In genomic region chr11:66694732-66695207, GRCh38 we compare ENCODE assay signal across 8 cellular contexts. TPM values are rescaled to one million over a fixed set of nuclear protein-coding genes. Genes with fewer than 3 reads are reported as not detected.
DNase-seq lines count a peak whose midpoint lies in the region; ATAC-seq, FAIRE-seq and TF ChIP-seq lines count a peak whose summit lies in the region.

No MANE protein-coding gene starts in this region.

- TF ChIP-seq RAD21 in A549 (conservative IDR thresholded peaks at IDR 0.05 in 1 of 2, IDR thresholded peaks at IDR 0.05 in 1 of 2) = peak; percentile 96 to 97

- no peak for TF ChIP-seq EP300 in A549 (IDR thresholded peaks at IDR 0.05)

- TF ChIP-seq CTCF in A549 (IDR thresholded peaks at IDR 0.05) = peak; percentile 99
- peak; percentile 90 for TF ChIP-seq CTCF in upper lobe of right lung (IDR thresholded peaks at IDR 0.05)

- WGBS in A549 (ENCODE audit: missing lambda C conversion rate) = 14% methylated on average over 6 of the region's 6 CpGs

- peak overlapping the region in 1 of 2 donors; percentile 12 for H3K27ac Mint-ChIP-seq in activated naive CD4-positive, alpha-beta T cell treated with anti-CD3 and anti-CD28 coated beads, Interleukin-2, amount 50 U/mL, for 72 hours

- H3K36me3 Mint-ChIP-seq in activated naive CD4-positive, alpha-beta T cell treated with anti-CD3 and anti-CD28 coated beads, Interleukin-2, amount 50 U/mL, for 72 hours = no peaks in the 10 kb centered on the region

- H3K4me1 ChIP-seq in A549 = peaks cover 5% of the 10 kb centered on the region; the same call in 1 of the 3 replicates
- no peaks in the 10 kb centered on the region for H3K4me1 ChIP-seq in upper lobe of right lung

- intact Hi-C loops in head of caudate nucleus (cut with DNase I) (loop anchor here (5.0 kb wide), 1 partner anchor 138 kb away; no protein-coding TSS in a partner anchor), upper lobe of right lung (cut with DNase I) (loop anchor here (5.0 kb wide), 1 partner anchor 138 kb away; no protein-coding TSS in a partner anchor)

- H3K27ac ChIP-seq in A549 (peak overlapping the region; percentile 36 to 69; a peak in 3 of 6 replicates), upper lobe of right lung (no peak overlapping the region)

- no peaks in the 10 kb centered on the region for H3K9me3 Mint-ChIP-seq in activated naive CD4-positive, alpha-beta T cell treated with anti-CD3 and anti-CD28 coated beads, Interleukin-2, amount 50 U/mL, for 72 hours

- no peaks in the 10 kb centered on the region for H3K36me3 ChIP-seq in upper lobe of right lung

- TF ChIP-seq POLR2A in A549 (IDR thresholded peaks at IDR 0.05; ENCODE audit: low read length) = no peak

- H3K27me3 ChIP-seq in upper lobe of right lung = no peaks in the 10 kb centered on the region

- POLR2A ChIA-PET in A549 (lab: Yijun Ruan, JAX) = interaction anchor here (0.6 kb wide), 1 partner anchor 28 kb away, joined by 6 read pairs; no protein-coding TSS in a partner anchor

- peak; percentile 96 to 99 for ATAC-seq in A549
- peak; percentile 90 to 96 for ATAC-seq in activated naive CD4-positive, alpha-beta T cell treated with anti-CD3 and anti-CD28 coated beads, Interleukin-2, amount 50 U/mL, for 72 hours
- ATAC-seq in upper lobe of right lung = peak; percentile 96

- H3K4me3 ChIP-seq in A549 (no peak overlapping the region), upper lobe of right lung (no peak overlapping the region)

- peaks cover 2% of the 10 kb centered on the region; the same call in 1 of the 3 replicates for H3K9me3 ChIP-seq in A549
- no peaks in the 10 kb centered on the region for H3K9me3 ChIP-seq in upper lobe of right lung

- CTCF ChIA-PET in A549 (lab: Yijun Ruan, JAX) = interaction anchor here (0.6 to 14.2 kb wide), 46 partner anchors 8 to 546 kb away, joined by 3 to 194 read pairs (median 4); partner anchors contain the start of gene RBM4B

- FAIRE-seq in A549 (lab: Jason Lieb, UNC) (peak; percentile 93), GM19239 (lab: Jason Lieb, UNC) (peak; percentile 91)

- DNase-seq in A549 (ENCODE audit: low read depth in 1 of 2, low spot score in 1 of 2) (peak; percentile 93 to 98), GM19239 (ENCODE audit: insufficient read length, low spot score) (peak; percentile 94), NCI-H1417 (lab: John Stamatoyannopoulos, UW) (peak; percentile 82 to 97 (median 87)), SKM-1 (lab: John Stamatoyannopoulos, UW; ENCODE audit: unreplicated experiment) (peak; percentile 78), head of caudate nucleus (peak; percentile 70 to 93 (median 86)), pons (ENCODE audit: low spot score) (peak; percentile 82), upper lobe of right lung (peak; percentile 91)
- peak; percentile 82 to 89 for DNase-seq in activated naive CD4-positive, alpha-beta T cell treated with anti-CD3 and anti-CD28 coated beads, Interleukin-2, amount 50 U/mL, for 72 hours (ENCODE audit: low spot score in 2 of 2)

- no peak overlapping the region for H3K4me2 ChIP-seq in A549

TF ChIP-seq in A549, 52 proteins besides CTCF, POLR2A, EP300 and RAD21:
- TF ChIP-seq NR3C1 (IDR thresholded peaks at IDR 0.05) (no peak), NFE2L2 (conservative IDR thresholded peaks at IDR 0.05; ENCODE audit: low read length) (no peak), SREBF2 (IDR thresholded peaks at IDR 0.05) (no peak), CHD4 (IDR thresholded peaks at IDR 0.05; ENCODE audit: borderline replicate concordance) (no peak), MAFK (IDR thresholded peaks at IDR 0.05; ENCODE audit: partially characterized antibody) (peak; percentile 72), BHLHE40 (IDR thresholded peaks at IDR 0.05; ENCODE audit: low read depth, low read length) (no peak), RARB (CRISPR knock-in tag; IDR thresholded peaks at IDR 0.05) (no peak), E2F6 (IDR thresholded peaks at IDR 0.05; ENCODE audit: borderline replicate concordance, low read depth) (no peak), PBX3 (IDR thresholded peaks at IDR 0.05) (no peak), RFX5 (IDR thresholded peaks at IDR 0.05) (no peak), HES2 (IDR thresholded peaks at IDR 0.05) (no peak), ESRRA (IDR thresholded peaks at IDR 0.05; ENCODE audit: borderline replicate concordance, low read length) (peak; percentile 58; the same call in 1 of the 2 replicates), JUN (IDR thresholded peaks at IDR 0.05) (0 out of 5 replicates have a peak, but pooled peaks of 1 of the 2 experiments have one; percentile 33), SMC3 (IDR thresholded peaks at IDR 0.05) (peak; percentile 98), CBX2 (IDR thresholded peaks at IDR 0.05; ENCODE audit: borderline replicate concordance, low read depth) (no peak), MAX (IDR thresholded peaks at IDR 0.05) (peak; percentile 61), CEBPB (IDR thresholded peaks at IDR 0.05) (peak in 1 of 2 experiments; percentile 25; a peak in 1 of 4 replicates)

RNA-seq across cellular contexts. Expression of gene RBM4B, which starts 17.1 kb away (rescaled TPM):
- 30.1 and 32.7 TPM in 2 replicates for polyA plus RNA-seq in A549 (2011; rRNA removed)
- 21.0 and 26.5 TPM in 2 replicates for polyA plus RNA-seq in A549 (2012; cell fraction: cytosol; rRNA removed)
- polyA plus RNA-seq in A549 (2012; cell fraction: nucleus; rRNA removed) = 20.2 and 27.4 TPM in 2 replicates
- 24.6 to 31.0 TPM (median 28.0 TPM) in 3 replicates for polyA plus RNA-seq in A549 (2017; fragmentation: RNase III; extraction: RNeasy Plus Mini Kit Qiagen cat#74134 plus additional on column Dnase treatment)
- polyA minus RNA-seq in A549 (2011; rRNA and poly(A)+ RNA removed) = 20.2 and 24.9 TPM in 2 replicates
- total RNA-seq in activated naive CD4-positive, alpha-beta T cell treated with anti-CD3 and anti-CD28 coated beads, Interleukin-2, amount 50 U/mL, for 72 hours = 10 to 100 TPM; 15.2 to 19.8 TPM
- 9.5 TPM for total RNA-seq in upper lobe of right lung

RNA-seq across cellular contexts. Expression of gene SPTBN2, which starts 34.2 kb away (rescaled TPM):
- polyA plus RNA-seq in A549 (2011; rRNA removed) (4.4 and 5.8 TPM in 2 replicates), A549 (2017; fragmentation: RNase III; extraction: RNeasy Plus Mini Kit Qiagen cat#74134 plus additional on column Dnase treatment) (8.1 to 9.9 TPM (median 9.6 TPM) in 3 replicates)
- 10.1 and 11.4 TPM in 2 replicates for polyA plus RNA-seq in A549 (2012; cell fraction: cytosol; rRNA removed)
- polyA plus RNA-seq in A549 (2012; cell fraction: nucleus; rRNA removed) = 40.6 and 42.2 TPM in 2 replicates
- 5.8 and 9.0 TPM in 2 replicates for polyA minus RNA-seq in A549 (2011; rRNA and poly(A)+ RNA removed)
- 1 to 10 TPM; 1.4 to 1.8 TPM for total RNA-seq in activated naive CD4-positive, alpha-beta T cell treated with anti-CD3 and anti-CD28 coated beads, Interleukin-2, amount 50 U/mL, for 72 hours
- 8.1 TPM for total RNA-seq in upper lobe of right lung

RNA-seq across cellular contexts. Expression of gene RBM4, which starts 56.3 kb away (rescaled TPM):
- polyA plus RNA-seq in A549 (2011; rRNA removed) (190 and 264 TPM in 2 replicates), A549 (2017; fragmentation: RNase III; extraction: RNeasy Plus Mini Kit Qiagen cat#74134 plus additional on column Dnase treatment) (164 to 171 TPM (median 168 TPM) in 3 replicates)
- polyA plus RNA-seq in A549 (2012; cell fraction: cytosol; rRNA removed) = 185 and 196 TPM in 2 replicates
- 198 and 233 TPM in 2 replicates for polyA plus RNA-seq in A549 (2012; cell fraction: nucleus; rRNA removed)
- polyA minus RNA-seq in A549 (2011; rRNA and poly(A)+ RNA removed) = 131 and 144 TPM in 2 replicates
- 100 to 1,000 TPM in 1 of 2 donors, 10 to 100 TPM in 1; 87.0 to 132 TPM for total RNA-seq in activated naive CD4-positive, alpha-beta T cell treated with anti-CD3 and anti-CD28 coated beads, Interleukin-2, amount 50 U/mL, for 72 hours
- total RNA-seq in upper lobe of right lung = 98.9 TPM
